Comparison of ENCODE assay signal across 8 cellular contexts in genomic region chr18:49510393-49511115, GRCh38. TPM values are rescaled to one million over a fixed set of nuclear protein-coding genes. Genes with fewer than 3 reads are reported as not detected.
DNase-seq lines count a peak whose midpoint lies in the region; ATAC-seq and TF ChIP-seq lines count a peak whose summit lies in the region.

No MANE protein-coding gene starts in this region.

- no peak overlapping the region for H3K4me3 ChIP-seq in DND-41 (ENCODE audit: low read depth in 1 of 2, low read length in 2 of 2)
- H3K4me3 ChIP-seq in MG63 = no peak overlapping the region
- no peak overlapping the region for H3K4me3 ChIP-seq in SJCRH30
- H3K4me3 ChIP-seq in heart left ventricle = no peak overlapping the region

- peak; percentile 85 for ATAC-seq in DND-41 (ENCODE audit: insufficient read depth, low read depth)
- ATAC-seq in heart left ventricle = peak in 3 of 4 donors; percentile 52 to 72 (median 66)
- peak; percentile 67 for ATAC-seq in sciatic nerve
- no peak for ATAC-seq in HG03520 (IDR thresholded peaks at IDR 0.05; ENCODE audit: unreplicated experiment)
- ATAC-seq in omental fat pad (ENCODE audit: low FRiP score) = no peak

- TF ChIP-seq CTCF in DND-41 (IDR thresholded peaks at IDR 0.05; ENCODE audit: borderline replicate concordance, extremely low read depth, low read length, poor library complexity, severe bottlenecking) (peak; percentile 95), heart left ventricle (IDR thresholded peaks at IDR 0.05) (peak; percentile 71 to 87 (median 81)), omental fat pad (IDR thresholded peaks at IDR 0.05) (no peak)

- no peaks in the 10 kb centered on the region for H3K4me1 ChIP-seq in DND-41 (ENCODE audit: insufficient read depth, low read length)
- H3K4me1 ChIP-seq in SJCRH30 = no peaks in the 10 kb centered on the region
- no peaks in the 10 kb centered on the region for H3K4me1 ChIP-seq in heart left ventricle

- no peaks in the 10 kb centered on the region for H3K27me3 ChIP-seq in DND-41 (ENCODE audit: insufficient read depth, low read length, poor library complexity)
- H3K27me3 ChIP-seq in MG63 = no peaks in the 10 kb centered on the region
- H3K27me3 ChIP-seq in SJCRH30 = no peaks in the 10 kb centered on the region
- peaks cover 0 to 6% (median 0%) of the 10 kb centered on the region in 9 donors for H3K27me3 ChIP-seq in heart left ventricle

- H3K4me2 ChIP-seq in DND-41 (ENCODE audit: insufficient read depth, low read length) = no peak overlapping the region

- H3K79me2 ChIP-seq in DND-41 (ENCODE audit: insufficient read depth, low read length) = no peaks in the 10 kb centered on the region

- CTCF ChIA-PET in activated naive CD4-positive, alpha-beta T cell treated with anti-CD3 and anti-CD28 coated beads for 36 hours (lab: Charles Lee) = interaction anchor here (0.6 to 5.1 kb wide), 20 partner anchors 9 to 755 kb away, joined by 3 to 83 read pairs (median 4); partner anchors contain the start of gene MYO5B

- DNase-seq in DND-41 (peak; percentile 59), MG63 (peak; percentile 31), SJCRH30 (peak; percentile 45 to 76), heart left ventricle (peak in 4 of 5 donors; percentile 31 to 64 (median 42)), sciatic nerve (ENCODE audit: low spot score) (peak; percentile 66), omental fat pad (ENCODE audit: low spot score) (no peak)
- peak; percentile 60 for DNase-seq in activated naive CD4-positive, alpha-beta T cell treated with anti-CD3 and anti-CD28 coated beads for 36 hours

- H3K27ac Mint-ChIP-seq in activated naive CD4-positive, alpha-beta T cell treated with anti-CD3 and anti-CD28 coated beads for 36 hours = no peak overlapping the region

- H3K9me3 Mint-ChIP-seq in activated naive CD4-positive, alpha-beta T cell treated with anti-CD3 and anti-CD28 coated beads for 36 hours = no peaks in the 10 kb centered on the region

- H4K20me1 ChIP-seq in DND-41 (ENCODE audit: insufficient read depth, low read length) = no peaks in the 10 kb centered on the region

- no peak for TF ChIP-seq POLR2A in heart left ventricle (IDR thresholded peaks at IDR 0.05)

- H3K9ac ChIP-seq in DND-41 (ENCODE audit: low read depth, low read length) = no peak overlapping the region

- H3K36me3 Mint-ChIP-seq in activated naive CD4-positive, alpha-beta T cell treated with anti-CD3 and anti-CD28 coated beads for 36 hours (ENCODE audit: low read depth) = no peaks in the 10 kb centered on the region

- peaks cover 12% of the 10 kb centered on the region for H3K27me3 Mint-ChIP-seq in activated naive CD4-positive, alpha-beta T cell treated with anti-CD3 and anti-CD28 coated beads for 36 hours (ENCODE audit: low read depth)

- H3K9me3 ChIP-seq in DND-41 (ENCODE audit: insufficient read depth, low read length, severe bottlenecking) = no peaks in the 10 kb centered on the region
- no peaks in the 10 kb centered on the region for H3K9me3 ChIP-seq in MG63
- no peaks in the 10 kb centered on the region for H3K9me3 ChIP-seq in SJCRH30 (replicated peaks)
- no peaks in the 10 kb centered on the region for H3K9me3 ChIP-seq in heart left ventricle

- no peak overlapping the region for H3K27ac ChIP-seq in DND-41 (ENCODE audit: low read length)
- no peak overlapping the region for H3K27ac ChIP-seq in SJCRH30
- no peak overlapping the region for H3K27ac ChIP-seq in heart left ventricle

- intact Hi-C loops in activated naive CD4-positive, alpha-beta T cell treated with anti-CD3 and anti-CD28 coated beads for 36 hours (cut with micrococcal nuclease) = loop anchor here (1.0 to 10.0 kb wide), 5 partner anchors 52 to 844 kb away; partner anchors contain the start of gene LIPG
- intact Hi-C loops in heart left ventricle (cut with DNase I) = loop anchor here (1.0 to 10.0 kb wide), 11 partner anchors 254 to 917 kb away; no protein-coding TSS in a partner anchor
- intact Hi-C loops in sciatic nerve (cut with DNase I) = loop anchor here (5.0 kb wide), 1 partner anchor 347 kb away; no protein-coding TSS in a partner anchor

- H3K4me1 Mint-ChIP-seq in activated naive CD4-positive, alpha-beta T cell treated with anti-CD3 and anti-CD28 coated beads for 36 hours (ENCODE audit: low read depth) = no peaks in the 10 kb centered on the region

- H3K4me3 Mint-ChIP-seq in activated naive CD4-positive, alpha-beta T cell treated with anti-CD3 and anti-CD28 coated beads for 36 hours = no peak overlapping the region

- H3K36me3 ChIP-seq in DND-41 (ENCODE audit: insufficient read depth, low read length) = no peaks in the 10 kb centered on the region
- H3K36me3 ChIP-seq in MG63 = no peaks in the 10 kb centered on the region
- H3K36me3 ChIP-seq in SJCRH30 = no peaks in the 10 kb centered on the region
- no peaks in the 10 kb centered on the region for H3K36me3 ChIP-seq in heart left ventricle

- WGBS in heart left ventricle, 4 donors = 40 to 44% (median 42%) methylated on average over 12 of the region's 12 CpGs

- no peak overlapping the region for H2AFZ ChIP-seq in DND-41 (ENCODE audit: low read depth, low read length)

RNA-seq across cellular contexts. Expression of gene RPL17, which starts 18.3 kb away (rescaled TPM):
- 2,521 and 2,540 TPM in 2 replicates for total RNA-seq in MG63 (2014; rRNA removed; shearing (Covaris generic); ENCODE audit: low replicate concordance)
- 3,403 and 3,465 TPM in 2 replicates for total RNA-seq in SJCRH30 (2014; rRNA removed; shearing (Covaris generic))
- 1,000 to 10,000 TPM; 2,807 to 2,916 TPM for total RNA-seq in activated naive CD4-positive, alpha-beta T cell treated with anti-CD3 and anti-CD28 coated beads for 36 hours
- total RNA-seq in heart left ventricle (1,000 to 10,000 TPM in 1 of 9 donors, 100 to 1,000 TPM in 8; 418 to 1,162 (median 756) TPM), sciatic nerve (1,143 TPM), omental fat pad (1,000 to 10,000 TPM; 1,522 to 1,939 (median 1,772) TPM)
- 1,000 to 10,000 TPM; 1,191 to 1,981 TPM for polyA plus RNA-seq in heart left ventricle

RNA-seq across cellular contexts. Expression of gene C18orf32, which starts 23.5 kb away (rescaled TPM):
- total RNA-seq in MG63 (2014; rRNA removed; shearing (Covaris generic); ENCODE audit: low replicate concordance) = 38.0 and 54.8 TPM in 2 replicates
- 14.6 and 21.5 TPM in 2 replicates for total RNA-seq in SJCRH30 (2014; rRNA removed; shearing (Covaris generic))
- 10 to 100 TPM; 24.1 to 26.6 TPM for total RNA-seq in activated naive CD4-positive, alpha-beta T cell treated with anti-CD3 and anti-CD28 coated beads for 36 hours
- total RNA-seq in heart left ventricle (10 to 100 TPM; 17.6 to 61.1 (median 36.8) TPM), sciatic nerve (54.6 TPM), omental fat pad (10 to 100 TPM; 21.8 to 31.2 (median 25.7) TPM)
- 10 to 100 TPM; 66.7 to 68.8 TPM for polyA plus RNA-seq in heart left ventricle

RNA-seq across cellular contexts. Expression of gene DYM, which starts 50.1 kb away (rescaled TPM):
- 31.9 and 118 TPM in 2 replicates for total RNA-seq in MG63 (2014; rRNA removed; shearing (Covaris generic); ENCODE audit: low replicate concordance)
- total RNA-seq in SJCRH30 (2014; rRNA removed; shearing (Covaris generic)) = 52.1 and 57.2 TPM in 2 replicates
- total RNA-seq in activated naive CD4-positive, alpha-beta T cell treated with anti-CD3 and anti-CD28 coated beads for 36 hours = 10 to 100 TPM; 60.2 to 61.2 TPM
- 10 to 100 TPM; 26.2 to 65.2 (median 52.7) TPM for total RNA-seq in heart left ventricle
- 10 to 100 TPM; 12.1 to 33.4 TPM for polyA plus RNA-seq in heart left ventricle
- 82.7 TPM for total RNA-seq in sciatic nerve
- 10 to 100 TPM; 43.1 to 84.0 (median 67.9) TPM for total RNA-seq in omental fat pad

RNA-seq across cellular contexts. Expression of gene LIPG, which starts 51.3 kb away (rescaled TPM):
- not detected in 2 replicates for total RNA-seq in MG63 (2014; rRNA removed; shearing (Covaris generic); ENCODE audit: low replicate concordance)
- total RNA-seq in SJCRH30 (2014; rRNA removed; shearing (Covaris generic)) = 37.0 and 37.3 TPM in 2 replicates
- under 1 TPM; 0.22 to 0.45 TPM for total RNA-seq in activated naive CD4-positive, alpha-beta T cell treated with anti-CD3 and anti-CD28 coated beads for 36 hours
- 10 to 100 TPM in 1 of 9 donors, 1 to 10 TPM in 2, under 1 TPM in 3, not detected in 3; 0.20 to 12.1 (median 1.1) TPM for total RNA-seq in heart left ventricle
- 1 to 10 TPM in 1 of 2 donors, under 1 TPM in 1; 0.04 to 7.2 TPM for polyA plus RNA-seq in heart left ventricle
- 5.8 TPM for total RNA-seq in sciatic nerve
- 10 to 100 TPM in 1 of 4 donors, 1 to 10 TPM in 2, under 1 TPM in 1; 0.94 to 53.2 (median 1.2) TPM for total RNA-seq in omental fat pad

Comparison
In these comparisons a context has a peak if more than half of its experiments do, and no peak if none do; other contexts are left out.
1. ATAC-seq: peak in DND-41 (single experiment), heart left ventricle (3 of 4) and sciatic nerve (single experiment); none in HG03520 (single experiment) and omental fat pad (single experiment).
2. CTCF ChIP-seq: peak in DND-41 (single experiment) and heart left ventricle (12 of 12); none in omental fat pad (0 of 3).